In the genomic region with DNA sequence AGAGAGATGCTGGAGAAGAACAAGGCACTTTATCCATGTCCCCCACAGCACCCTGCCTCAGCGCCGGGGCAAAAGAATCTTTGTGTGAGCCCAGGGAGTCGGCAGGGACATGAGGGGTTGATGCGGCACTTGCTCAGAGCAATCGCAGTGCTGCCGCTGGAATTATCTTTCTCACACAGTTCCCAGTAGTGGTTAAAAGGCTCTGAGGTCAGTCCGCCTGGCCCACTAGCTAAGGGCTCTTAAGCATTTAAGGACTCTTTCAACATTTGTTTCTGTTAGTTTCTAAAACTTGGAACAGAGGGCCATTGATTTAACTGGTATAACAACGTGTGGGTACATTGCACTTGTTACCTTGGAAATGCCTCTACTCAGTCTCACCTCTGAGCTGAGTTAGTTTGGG, we compare ENCODE assay signal across 18 cellular contexts.
DNase-seq lines count a peak whose midpoint lies in the region; ATAC-seq and TF ChIP-seq lines count a peak whose summit lies in the region.
"Had no signal": no experiment of that assay in that cellular context is flagged by ENCODE, and none has a peak within 500 bp of the region (broad histone marks: within the 10 kb centered on the region; RNA-seq: fewer than 3 reads in every experiment).

No MANE protein-coding gene starts in this region.

- H3K9ac ChIP-seq in endodermal cell (ENCODE audit: extremely low read depth, low read length, poor library complexity, severe bottlenecking) (no peak overlapping the region), neural cell (ENCODE audit: low read length) (no peak overlapping the region)
- H3K9ac ChIP-seq: BLaER1 had no signal

- H3K27ac ChIP-seq in endodermal cell (ENCODE audit: low read depth, low read length) = no peak overlapping the region
- peak overlapping the region; percentile 97 for H3K27ac ChIP-seq in neural cell (ENCODE audit: low read length)
- H3K27ac ChIP-seq: 22Rv1, BLaER1 had no signal

- intact Hi-C loops in activated T-helper 2 cell treated with anti-CD3 and anti-CD28 coated beads, Interferon-gamma antibody, Interleukin-2, Interleukin-4, amounts not matched to agents 10 μg/mL and 5 μg/mL and 100 μg/mL, durations not matched to agents 14 hours and 24 hours and 36 hours (cut with micrococcal nuclease) = no loop called here
- intact Hi-C loops in Right ventricle myocardium superior (cut with DNase I) = no loop called here

- peaks cover 5% of the 10 kb centered on the region for H3K9me3 Mint-ChIP-seq in endodermal cell
- H3K9me3 Mint-ChIP-seq in activated T-helper 2 cell treated with anti-CD3 and anti-CD28 coated beads, Interferon-gamma antibody, Interleukin-2, Interleukin-4, amounts not matched to agents 10 μg/mL and 5 μg/mL and 100 μg/mL, durations not matched to agents 14 hours and 24 hours and 36 hours = no peaks in the 10 kb centered on the region
- H3K9me3 Mint-ChIP-seq in endothelial cell (ENCODE audit: unreplicated experiment) = no peaks in the 10 kb centered on the region
- H3K9me3 Mint-ChIP-seq in glutamatergic neuron (ENCODE audit: unreplicated experiment) = peaks cover 4% of the 10 kb centered on the region
- H3K9me3 Mint-ChIP-seq: CD4-positive, alpha-beta memory T cell had no signal

- no peaks in the 10 kb centered on the region for H3K4me1 ChIP-seq in endodermal cell (ENCODE audit: control insufficient read depth, insufficient read depth, low read length)
- H3K4me1 ChIP-seq: BLaER1 had no signal

- no peak for TF ChIP-seq RAD21 in neural cell (conservative IDR thresholded peaks at IDR 0.05)

- H3K4me3 ChIP-seq in endodermal cell (ENCODE audit: low read length) (no peak overlapping the region), neural cell (ENCODE audit: low read length) (no peak overlapping the region)
- H3K4me3 ChIP-seq: BLaER1 had no signal

- H3F3A ChIP-seq in neural cell (ENCODE audit: insufficient read depth, low read length, poor library complexity, severe bottlenecking) = no peaks in the 10 kb centered on the region

- no peak overlapping the region for H3K4me2 ChIP-seq in neural cell (ENCODE audit: low read length)
- H3K4me2 ChIP-seq: BLaER1 had no signal

- no peak for TF ChIP-seq CTCF in endodermal cell (conservative IDR thresholded peaks at IDR 0.05)
- TF ChIP-seq CTCF in neural cell (IDR thresholded peaks at IDR 0.05; ENCODE audit: poor library complexity, severe bottlenecking) = no peak
- no peak for TF ChIP-seq CTCF in endothelial cell (IDR thresholded peaks at IDR 0.05; ENCODE audit: unreplicated experiment)
- no peak for TF ChIP-seq CTCF in glutamatergic neuron (IDR thresholded peaks at IDR 0.05; ENCODE audit: partially characterized antibody, unreplicated experiment)

- no peaks in the 10 kb centered on the region for H3K9me2 ChIP-seq in neural cell (ENCODE audit: insufficient read depth, low read length)

- no peak for ATAC-seq in Right ventricle myocardium superior (ENCODE audit: poor library complexity)

- 83 to 86% methylated on average over 8 of the region's 8 CpGs for WGBS in endodermal cell (ENCODE audit: insufficient coverage in 1 of 2, insufficient read length in 1 of 2), 2 experiments

- no peaks in the 10 kb centered on the region for H4K20me1 ChIP-seq in neural cell (ENCODE audit: insufficient read depth)
- H4K20me1 ChIP-seq: BLaER1 had no signal

- peaks cover 74% of the 10 kb centered on the region for H3K36me3 Mint-ChIP-seq in endodermal cell (ENCODE audit: low read depth)
- no peaks in the 10 kb centered on the region for H3K36me3 Mint-ChIP-seq in activated T-helper 2 cell treated with anti-CD3 and anti-CD28 coated beads, Interferon-gamma antibody, Interleukin-2, Interleukin-4, amounts not matched to agents 10 μg/mL and 5 μg/mL and 100 μg/mL, durations not matched to agents 14 hours and 24 hours and 36 hours (ENCODE audit: low read depth)
- H3K36me3 Mint-ChIP-seq in endothelial cell (ENCODE audit: low read depth, unreplicated experiment) = no peaks in the 10 kb centered on the region
- H3K36me3 Mint-ChIP-seq in glutamatergic neuron (ENCODE audit: unreplicated experiment) = no peaks in the 10 kb centered on the region
- H3K36me3 Mint-ChIP-seq: CD14-positive monocyte; CD4-positive, alpha-beta memory T cell had no signal

- H3K36me3 ChIP-seq in endodermal cell (ENCODE audit: control insufficient read depth, insufficient read depth, low read length) = peaks cover 84% of the 10 kb centered on the region
- peaks cover 17% of the 10 kb centered on the region for H3K36me3 ChIP-seq in neural cell (ENCODE audit: insufficient read depth, low read length)
- H3K36me3 ChIP-seq: BLaER1 had no signal

- H3K27me3 Mint-ChIP-seq in endodermal cell (ENCODE audit: insufficient read depth) = no peaks in the 10 kb centered on the region
- no peaks in the 10 kb centered on the region for H3K27me3 Mint-ChIP-seq in activated T-helper 2 cell treated with anti-CD3 and anti-CD28 coated beads, Interferon-gamma antibody, Interleukin-2, Interleukin-4, amounts not matched to agents 10 μg/mL and 5 μg/mL and 100 μg/mL, durations not matched to agents 14 hours and 24 hours and 36 hours (ENCODE audit: low read depth)
- H3K27me3 Mint-ChIP-seq in endothelial cell (ENCODE audit: unreplicated experiment) = peaks cover 2% of the 10 kb centered on the region
- peaks cover 4% of the 10 kb centered on the region for H3K27me3 Mint-ChIP-seq in glutamatergic neuron (ENCODE audit: unreplicated experiment)

- TF ChIP-seq EP300 in neural cell (conservative IDR thresholded peaks at IDR 0.05; ENCODE audit: poor library complexity, severe bottlenecking) = no peak

- peak; percentile 18 for DNase-seq in DMS79 treated with DMSO at 0.1 percent for 48 hours (lab: John Stamatoyannopoulos, UW)
- DNase-seq in DMS79 (lab: John Stamatoyannopoulos, UW) = no peak
- no peak for DNase-seq in endodermal cell
- DNase-seq in activated T-helper 2 cell treated with anti-CD3 and anti-CD28 coated beads, Interferon-gamma antibody, Interleukin-2, Interleukin-4, amounts not matched to agents 10 μg/mL and 5 μg/mL and 100 μg/mL, durations not matched to agents 14 hours and 24 hours and 36 hours (ENCODE audit: low spot score) = no peak
- DNase-seq in Right ventricle myocardium superior = no peak
- no peak for DNase-seq in endothelial cell (ENCODE audit: low spot score)
- DNase-seq in glutamatergic neuron = no peak
- DNase-seq: Calu3; CD4-positive, alpha-beta memory T cell; DMS 273 treated with DMSO at 0.1 percent for 48 hours; DMS53; GDM1; GOT3; H7 had no signal

- H2AFZ ChIP-seq in neural cell (ENCODE audit: low read depth, low read length) = no peak overlapping the region

- peaks cover 53% of the 10 kb centered on the region for H3K79me2 ChIP-seq in neural cell (replicated peaks; ENCODE audit: insufficient read depth, low read length)

- peaks cover 11% of the 10 kb centered on the region for H3K4me1 Mint-ChIP-seq in endodermal cell
- no peaks in the 10 kb centered on the region for H3K4me1 Mint-ChIP-seq in activated T-helper 2 cell treated with anti-CD3 and anti-CD28 coated beads, Interferon-gamma antibody, Interleukin-2, Interleukin-4, amounts not matched to agents 10 μg/mL and 5 μg/mL and 100 μg/mL, durations not matched to agents 14 hours and 24 hours and 36 hours (ENCODE audit: low read depth)
- H3K4me1 Mint-ChIP-seq in endothelial cell (ENCODE audit: unreplicated experiment) = no peaks in the 10 kb centered on the region
- peaks cover 9% of the 10 kb centered on the region for H3K4me1 Mint-ChIP-seq in glutamatergic neuron (ENCODE audit: low read depth, unreplicated experiment)
- H3K4me1 Mint-ChIP-seq: CD14-positive monocyte; CD4-positive, alpha-beta memory T cell had no signal

- H3K9me3 ChIP-seq in endodermal cell (ENCODE audit: control insufficient read depth, low read length) = peaks cover 18% of the 10 kb centered on the region
- no peaks in the 10 kb centered on the region for H3K9me3 ChIP-seq in neural cell (ENCODE audit: low read length)

- H3K27me3 ChIP-seq in endodermal cell (ENCODE audit: control insufficient read depth, insufficient read depth, low read length, poor library complexity, severe bottlenecking) = no peaks in the 10 kb centered on the region
- no peaks in the 10 kb centered on the region for H3K27me3 ChIP-seq in neural cell (ENCODE audit: insufficient read depth, low read depth, low read length)
- H3K27me3 ChIP-seq: BLaER1 had no signal

- no peak overlapping the region for H3K4me3 Mint-ChIP-seq in endodermal cell
- H3K4me3 Mint-ChIP-seq in activated T-helper 2 cell treated with anti-CD3 and anti-CD28 coated beads, Interferon-gamma antibody, Interleukin-2, Interleukin-4, amounts not matched to agents 10 μg/mL and 5 μg/mL and 100 μg/mL, durations not matched to agents 14 hours and 24 hours and 36 hours (ENCODE audit: low read depth) = no peak overlapping the region
- H3K4me3 Mint-ChIP-seq in endothelial cell (ENCODE audit: unreplicated experiment) = no peak overlapping the region
- no peak overlapping the region for H3K4me3 Mint-ChIP-seq in glutamatergic neuron (ENCODE audit: unreplicated experiment)
- H3K4me3 Mint-ChIP-seq: CD14-positive monocyte; CD4-positive, alpha-beta memory T cell had no signal

- H3K27ac Mint-ChIP-seq in endodermal cell = peak overlapping the region; percentile 74
- H3K27ac Mint-ChIP-seq in activated T-helper 2 cell treated with anti-CD3 and anti-CD28 coated beads, Interferon-gamma antibody, Interleukin-2, Interleukin-4, amounts not matched to agents 10 μg/mL and 5 μg/mL and 100 μg/mL, durations not matched to agents 14 hours and 24 hours and 36 hours = no peak overlapping the region
- no peak overlapping the region for H3K27ac Mint-ChIP-seq in endothelial cell (ENCODE audit: unreplicated experiment)
- H3K27ac Mint-ChIP-seq in glutamatergic neuron (ENCODE audit: unreplicated experiment) = no peak overlapping the region
- H3K27ac Mint-ChIP-seq: CD14-positive monocyte had no signal

TF ChIP-seq in neural cell, 6 proteins besides CTCF, POLR2A, EP300 and RAD21 (continues in another document):
- no peak for TF ChIP-seq POLR2AphosphoS5 (IDR thresholded peaks at IDR 0.05)
